In genomic region chr20:17967595-17968365, GRCh38 we compare ENCODE assay signal across 8 cellular contexts. TPM values are rescaled to one million over a fixed set of nuclear protein-coding genes. Genes with fewer than 3 reads are reported as not detected.
DNase-seq lines count a peak whose midpoint lies in the region; ATAC-seq and TF ChIP-seq lines count a peak whose summit lies in the region.

No MANE protein-coding gene starts in this region.

- under 1% methylated on average over 38 of the region's 38 CpGs for WGBS in liver
- 0 to 1% methylated on average over 21 to 38 of the region's 38 CpGs for WGBS in testis, 2 donors

- H3K4me3 ChIP-seq in GM08714 (ENCODE audit: low read length) (peak overlapping the region; percentile 82), cardiac fibroblast (replicated peaks in 1 of 2; ENCODE audit: low read depth in 2 of 2, low read length in 2 of 2) (peak overlapping the region; percentile 76 to 95), liver (ENCODE audit: low read depth in 1 of 3, low read length in 3 of 3) (peak overlapping the region; percentile 79 to 97 (median 85)), testis (peak overlapping the region; percentile 74 to 77)

- TF ChIP-seq POLR2A in testis (IDR thresholded peaks at IDR 0.05): no peak

- H3K27ac ChIP-seq in liver (ENCODE audit: low read depth in 1 of 2, low read length in 2 of 2) (peak overlapping the region; percentile 89 to 100), testis (peak overlapping the region; percentile 96 to 99)

- DNase-seq in OCI-M1 (lab: John Stamatoyannopoulos, UW) (peak; percentile 84), cardiac fibroblast (ENCODE audit: low read depth in 2 of 2) (peak; percentile 47 to 59), testis (peak; percentile 30)
- no peak for DNase-seq in stimulated activated CD4-positive, alpha-beta T cell treated with anti-CD3 and anti-CD28 coated beads, Interleukin-12 subunit alpha, Interleukin-12 subunit beta, amount 100 ng/mL, for 4 hours

- H3K9me3 ChIP-seq in liver (ENCODE audit: control insufficient read depth in 4 of 4, low read length in 3 of 4): no peaks in the 10 kb centered on the region
- no peaks in the 10 kb centered on the region for H3K9me3 ChIP-seq in testis

- intact Hi-C loops in testis (cut with DNase I; ENCODE audit: low total_unique reads): no loop called here

- TF ChIP-seq CTCF in cardiac fibroblast (IDR thresholded peaks at IDR 0.05; ENCODE audit: low read depth, low read length): no peak
- TF ChIP-seq CTCF in liver (IDR thresholded peaks at IDR 0.05; ENCODE audit: low read depth, low read length, missing input control): no peak
- no peak for TF ChIP-seq CTCF in testis (IDR thresholded peaks at IDR 0.05)

- H3K9ac ChIP-seq in liver (ENCODE audit: low read depth in 1 of 2, low read length in 2 of 2): peak overlapping the region; percentile 92 to 95

- peaks cover 7 to 65% (median 50%) of the 10 kb centered on the region in 4 donors for H3K4me1 ChIP-seq in liver (ENCODE audit: control insufficient read depth in 4 of 4, insufficient read depth in 4 of 4, low read length in 3 of 4)
- peaks cover 46% of the 10 kb centered on the region for H3K4me1 ChIP-seq in testis

- ATAC-seq in HG02610 (IDR thresholded peaks at IDR 0.05; ENCODE audit: unreplicated experiment): peak; percentile 5
- ATAC-seq in GM18511 (IDR thresholded peaks at IDR 0.05; ENCODE audit: unreplicated experiment): no peak

- H3K27me3 ChIP-seq in liver (ENCODE audit: control insufficient read depth in 4 of 4, insufficient read depth in 4 of 4, low read length in 3 of 4) (no peaks in the 10 kb centered on the region), testis (no peaks in the 10 kb centered on the region)

- TF ChIP-seq RAD21 in liver (IDR thresholded peaks at IDR 0.05): no peak

- H3K36me3 ChIP-seq in liver (ENCODE audit: control insufficient read depth in 4 of 4, insufficient read depth in 3 of 4, low read depth in 1 of 4, low read length in 3 of 4) (peaks cover 0 to 1% (median 0%) of the 10 kb centered on the region in 4 donors), testis (ENCODE audit: low read depth, missing control alignments) (no peaks in the 10 kb centered on the region)

TF ChIP-seq in liver, 16 proteins besides CTCF, POLR2A, EP300 and RAD21:
- TF ChIP-seq YY1 (IDR thresholded peaks at IDR 0.05) (no peak), EGR1 (IDR thresholded peaks at IDR 0.05; ENCODE audit: low read depth in 2 of 2) (no peak), JUND (IDR thresholded peaks at IDR 0.05) (no peak), RXRA (IDR thresholded peaks at IDR 0.05) (no peak), NR2F2 (IDR thresholded peaks at IDR 0.05) (no peak), ZBTB33 (IDR thresholded peaks at IDR 0.05) (peak; percentile 34), HNF4A (conservative IDR thresholded peaks at IDR 0.05) (no peak)

RNA-seq across cellular contexts. Expression of gene SNX5, which starts 0.8 kb away (rescaled TPM):
- total RNA-seq in liver: 10 to 100 TPM; 51.6 to 77.8 TPM
- 10 to 100 TPM; 32.8 to 40.8 TPM for polyA plus RNA-seq in liver
- 100 to 1,000 TPM; 110 to 116 TPM for total RNA-seq in testis
- polyA plus RNA-seq in testis (ENCODE audit: insufficient read depth, low read depth, low replicate concordance): 72.3 TPM

RNA-seq across cellular contexts. Expression of gene MGME1, which starts 1.0 kb away (rescaled TPM):
- total RNA-seq in liver (10 to 100 TPM in 1 of 2 donors, 1 to 10 TPM in 1; 5.9 to 26.8 TPM), testis (10 to 100 TPM; 15.5 to 17.4 TPM)
- polyA plus RNA-seq in liver (1 to 10 TPM; 4.2 to 7.5 TPM), testis (ENCODE audit: insufficient read depth, low read depth, low replicate concordance) (22.3 TPM)
